In the genomic region with DNA sequence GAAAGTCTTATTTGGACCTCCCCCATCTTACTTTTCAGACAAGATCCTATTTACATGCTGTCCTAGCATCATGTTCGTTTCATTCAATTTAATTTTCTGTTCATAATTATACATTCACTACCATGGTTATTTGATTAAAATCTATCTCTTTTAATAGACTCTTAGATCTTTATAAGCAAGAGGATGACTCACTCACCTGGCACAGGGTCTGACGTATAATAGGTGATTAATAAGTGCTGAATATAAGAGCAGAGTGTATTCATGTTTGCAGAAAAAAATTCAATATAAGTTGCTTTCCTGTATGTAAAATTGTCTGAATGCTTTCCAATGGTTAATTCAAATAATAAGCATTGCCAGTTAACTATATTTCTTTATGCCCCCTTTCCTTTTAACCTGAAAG, we compare ENCODE assay signal across 26 cellular contexts.
A peak's percentile ranks its signal among the peaks of the same experiment; 100 is the strongest.
DNase-seq lines count a peak whose midpoint lies in the region; ATAC-seq, FAIRE-seq and TF ChIP-seq lines count a peak whose summit lies in the region.
"Had no signal": no experiment of that assay in that cellular context is flagged by ENCODE, and none has a peak within 500 bp of the region (broad histone marks: within the 10 kb centered on the region; RNA-seq: fewer than 3 reads in every experiment).

No MANE protein-coding gene starts in this region.

- H3K36me3 Mint-ChIP-seq in natural killer cell (no peaks in the 10 kb centered on the region), astrocyte (ENCODE audit: low read depth, unreplicated experiment) (no peaks in the 10 kb centered on the region), neural progenitor cell (no peaks in the 10 kb centered on the region)
- H3K36me3 Mint-ChIP-seq in natural killer cell treated with Interleukin-12 subunit alpha and Interleukin-12 subunit beta and Interleukin-15 and Interleukin-18, amount 100 ng/mL, for 72 hours = no peaks in the 10 kb centered on the region
- H3K36me3 Mint-ChIP-seq: CD14-positive monocyte, IgD-negative memory B cell had no signal

- H3K79me2 ChIP-seq in astrocyte (ENCODE audit: insufficient read depth, low read length) (no peaks in the 10 kb centered on the region), neural progenitor cell (ENCODE audit: low read depth) (no peaks in the 10 kb centered on the region)

- H3K9me3 Mint-ChIP-seq in natural killer cell (no peaks in the 10 kb centered on the region), astrocyte (ENCODE audit: unreplicated experiment) (peaks cover under 1% of the 10 kb centered on the region), neural progenitor cell (peaks cover 5% of the 10 kb centered on the region)
- H3K9me3 Mint-ChIP-seq in natural killer cell treated with Interleukin-12 subunit alpha and Interleukin-12 subunit beta and Interleukin-15 and Interleukin-18, amount 100 ng/mL, for 72 hours = no peaks in the 10 kb centered on the region

- H3K4me1 Mint-ChIP-seq in natural killer cell (peaks cover 14 to 25% of the 10 kb centered on the region in 2 donors), astrocyte (ENCODE audit: low read depth, unreplicated experiment) (peaks cover 3% of the 10 kb centered on the region), neural progenitor cell (peaks cover 2% of the 10 kb centered on the region)
- peaks cover 9 to 11% of the 10 kb centered on the region in 2 donors for H3K4me1 Mint-ChIP-seq in natural killer cell treated with Interleukin-12 subunit alpha and Interleukin-12 subunit beta and Interleukin-15 and Interleukin-18, amount 100 ng/mL, for 72 hours (ENCODE audit: low read depth in 2 of 2)
- H3K4me1 Mint-ChIP-seq: B cell, CD14-positive monocyte, IgD-negative memory B cell had no signal

- H3K27ac Mint-ChIP-seq in natural killer cell (peak overlapping the region; percentile 57 to 83), astrocyte (ENCODE audit: unreplicated experiment) (no peak overlapping the region), neural progenitor cell (no peak overlapping the region)
- H3K27ac Mint-ChIP-seq in natural killer cell treated with Interleukin-12 subunit alpha and Interleukin-12 subunit beta and Interleukin-15 and Interleukin-18, amount 100 ng/mL, for 72 hours = no peak overlapping the region
- H3K27ac Mint-ChIP-seq: B cell, CD14-positive monocyte, IgD-negative memory B cell had no signal

- no peak for FAIRE-seq in astrocyte (lab: Jason Lieb, UNC)
- FAIRE-seq: D721Med, GM18507, GM19239, H1 had no signal

- DNase-seq in natural killer cell (no peak), astrocyte (ENCODE audit: low read depth) (peak; percentile 8), fibroblast of mammary gland (ENCODE audit: low read depth) (peak; percentile 21), NCI-H2171 (lab: John Stamatoyannopoulos, UW) (no peak), neural progenitor cell (ENCODE audit: low spot score) (no peak)
- no peak for DNase-seq in natural killer cell treated with Interleukin-12 subunit alpha and Interleukin-12 subunit beta and Interleukin-15 and Interleukin-18, amount 100 ng/mL, for 72 hours (ENCODE audit: low spot score)
- DNase-seq: DMS53, GDM1, MG63, NCI-H1048, NCI-H1417 treated with DMSO at 0.1 percent for 48 hours, NCI-H187, NCI-H226, NCI-H524 treated with DMSO at 0.1 percent for 48 hours, NCI-H82, SHP77 had no signal

- H3K27me3 ChIP-seq in astrocyte (ENCODE audit: insufficient read depth, low read length) (no peaks in the 10 kb centered on the region), neural progenitor cell (no peaks in the 10 kb centered on the region)
- H3K27me3 ChIP-seq: MG63 had no signal

- H4K20me1 ChIP-seq in astrocyte (ENCODE audit: insufficient read depth, low read length) (no peaks in the 10 kb centered on the region), neural progenitor cell (ENCODE audit: low read depth) (no peaks in the 10 kb centered on the region)

- H3K9me3 ChIP-seq in astrocyte (ENCODE audit: insufficient read depth, low read depth, low read length) (no peaks in the 10 kb centered on the region), neural progenitor cell (ENCODE audit: low read depth) (no peaks in the 10 kb centered on the region)
- H3K9me3 ChIP-seq: MG63 had no signal

- H3K9ac ChIP-seq in astrocyte (ENCODE audit: low read length) (no peak overlapping the region), neural progenitor cell (no peak overlapping the region)

- H3K4me3 Mint-ChIP-seq in natural killer cell = no peak overlapping the region
- H3K4me3 Mint-ChIP-seq in natural killer cell treated with Interleukin-12 subunit alpha and Interleukin-12 subunit beta and Interleukin-15 and Interleukin-18, amount 100 ng/mL, for 72 hours = no peak overlapping the region
- H3K4me3 Mint-ChIP-seq in astrocyte (ENCODE audit: unreplicated experiment) = no peak overlapping the region
- H3K4me3 Mint-ChIP-seq in neural progenitor cell = no peak overlapping the region
- H3K4me3 Mint-ChIP-seq: B cell, CD14-positive monocyte, IgD-negative memory B cell had no signal

- H3K36me3 ChIP-seq in astrocyte (ENCODE audit: insufficient read depth, low read length) (no peaks in the 10 kb centered on the region), neural progenitor cell (no peaks in the 10 kb centered on the region)
- H3K36me3 ChIP-seq: MG63 had no signal

- H3K27ac ChIP-seq in astrocyte (ENCODE audit: low read depth, low read length) (no peak overlapping the region), neural progenitor cell (no peak overlapping the region)

- no peak overlapping the region for H3K4me3 ChIP-seq in astrocyte (ENCODE audit: insufficient read depth, low read depth, low read length)
- H3K4me3 ChIP-seq in fibroblast of mammary gland (ENCODE audit: control insufficient read depth, low read depth, low read length) = no peak overlapping the region
- no peak overlapping the region for H3K4me3 ChIP-seq in neural progenitor cell
- H3K4me3 ChIP-seq: MG63 had no signal

- H3K4me1 ChIP-seq in astrocyte (ENCODE audit: insufficient read depth, low read length) (no peaks in the 10 kb centered on the region), neural progenitor cell (no peaks in the 10 kb centered on the region)

- no peak for TF ChIP-seq CTCF in natural killer cell (IDR thresholded peaks at IDR 0.05)
- no peak for TF ChIP-seq CTCF in astrocyte (IDR thresholded peaks at IDR 0.05; ENCODE audit: insufficient read depth, low read depth, low read length)
- TF ChIP-seq CTCF in fibroblast of mammary gland (conservative IDR thresholded peaks at IDR 0.05; ENCODE audit: control insufficient read depth, insufficient read depth, low read depth, low read length) = no peak
- TF ChIP-seq CTCF in neural progenitor cell (IDR thresholded peaks at IDR 0.05) = no peak

- H2AFZ ChIP-seq in astrocyte (ENCODE audit: low read depth, low read length) = no peak overlapping the region
- no peak overlapping the region for H2AFZ ChIP-seq in neural progenitor cell (replicated peaks)

- intact Hi-C loops in natural killer cell (cut with micrococcal nuclease) = loop anchor here (5.0 to 10.0 kb wide), 2 partner anchors 140 to 167 kb away; partner anchors contain the start of gene CBLB

- no peaks in the 10 kb centered on the region for H3F3A ChIP-seq in neural progenitor cell (ENCODE audit: low read depth)

- ATAC-seq in natural killer cell (no peak), GM19023 (IDR thresholded peaks at IDR 0.05; ENCODE audit: unreplicated experiment) (no peak), HG02763 (IDR thresholded peaks at IDR 0.05; ENCODE audit: unreplicated experiment) (no peak)
- no peak for ATAC-seq in natural killer cell treated with Interleukin-12 subunit alpha and Interleukin-12 subunit beta and Interleukin-15 and Interleukin-18, amount 100 ng/mL, for 72 hours
- ATAC-seq: HCT116 had no signal

- H3K27me3 Mint-ChIP-seq in natural killer cell (ENCODE audit: low read depth in 2 of 2) (peaks cover 0 to 9% of the 10 kb centered on the region in 2 donors), astrocyte (ENCODE audit: low read depth, unreplicated experiment) (peaks cover 4% of the 10 kb centered on the region), neural progenitor cell (ENCODE audit: insufficient read depth, low read depth) (peaks cover 4% of the 10 kb centered on the region)
- no peaks in the 10 kb centered on the region for H3K27me3 Mint-ChIP-seq in natural killer cell treated with Interleukin-12 subunit alpha and Interleukin-12 subunit beta and Interleukin-15 and Interleukin-18, amount 100 ng/mL, for 72 hours
- H3K27me3 Mint-ChIP-seq: B cell, IgD-negative memory B cell had no signal

- H3K4me2 ChIP-seq in astrocyte (ENCODE audit: low read length) = no peak overlapping the region
- no peak overlapping the region for H3K4me2 ChIP-seq in neural progenitor cell

Comparison
In these comparisons a context has a peak if more than half of its experiments do, and no peak if none do; other contexts are left out.
1. H3K27ac Mint-ChIP-seq: peak in natural killer cell (2 of 2); none in natural killer cell treated with Interleukin-12 subunit alpha and Interleukin-12 subunit beta and Interleukin-15 and Interleukin-18, amount 100 ng/mL, for 72 hours (0 of 2), astrocyte (single experiment) and neural progenitor cell (single experiment).
2. DNase-seq: peak in astrocyte (single experiment) and fibroblast of mammary gland (single experiment); none in natural killer cell (single experiment), natural killer cell treated with Interleukin-12 subunit alpha and Interleukin-12 subunit beta and Interleukin-15 and Interleukin-18, amount 100 ng/mL, for 72 hours (single experiment), NCI-H2171 (single experiment) and neural progenitor cell (single experiment).